In the genomic region with DNA sequence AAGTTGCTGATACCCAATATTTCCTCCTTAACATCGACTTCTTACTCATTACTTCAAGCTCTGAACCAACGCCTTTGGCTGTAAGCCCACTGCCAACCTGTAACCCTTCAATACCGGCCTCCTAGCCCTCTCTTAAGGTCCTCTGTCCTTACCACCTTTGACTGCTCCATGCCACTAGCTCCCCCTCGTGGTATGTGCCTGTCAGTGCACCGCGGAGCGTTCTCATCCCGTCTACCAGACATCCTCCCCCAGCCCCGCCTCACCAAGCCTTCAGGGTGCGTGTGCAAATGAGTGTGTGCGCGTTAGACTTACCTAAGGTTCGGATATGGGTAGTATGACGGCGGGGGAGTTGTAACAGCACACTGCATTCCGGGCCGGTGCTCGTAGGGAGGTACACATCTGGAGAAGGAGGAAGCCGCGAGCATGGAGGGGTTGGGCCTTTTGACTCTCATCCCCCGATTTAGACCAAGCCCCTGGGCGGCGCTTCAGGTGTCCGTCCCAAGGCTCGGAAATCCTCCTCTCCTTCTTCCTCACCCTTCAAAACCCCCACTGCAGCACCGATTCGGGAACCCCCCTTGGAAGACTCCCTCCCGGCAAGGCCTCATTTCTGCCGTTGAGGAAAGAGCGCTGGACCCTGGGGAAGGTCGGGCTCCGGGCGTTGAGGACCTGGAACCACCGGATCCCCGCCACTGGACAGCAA, we compare ENCODE assay signal across 8 cellular contexts. TPM values are rescaled to one million over a fixed set of nuclear protein-coding genes. Genes with fewer than 3 reads are reported as not detected.
DNase-seq lines count a peak whose midpoint lies in the region; ATAC-seq, FAIRE-seq and TF ChIP-seq lines count a peak whose summit lies in the region.

No MANE protein-coding gene starts in this region.

- H3K36me3 Mint-ChIP-seq in chondrocyte (ENCODE audit: low read depth), result no peaks in the 10 kb centered on the region

- H3K9me3 Mint-ChIP-seq in chondrocyte (ENCODE audit: low read depth), result no peaks in the 10 kb centered on the region

- DNase-seq in D721Med (ENCODE audit: insufficient read length, low spot score) (peak; percentile 84), NCI-H345 treated with DMSO at 0.1 percent for 48 hours (lab: John Stamatoyannopoulos, UW; ENCODE audit: unreplicated experiment) (peak; percentile 92), chondrocyte (ENCODE audit: low spot score) (no peak), kidney tubule cell (ENCODE audit: low spot score) (peak; percentile 83)
- DNase-seq in activated CD4-positive, CD25-positive, alpha-beta regulatory T cell treated with anti-CD3 and anti-CD28 coated beads, Interleukin-2, amount 50 U/mL, for 72 hours, result peak; percentile 89
- DNase-seq in stimulated activated CD4-positive, alpha-beta T cell treated with anti-CD3 and anti-CD28 coated beads, Interleukin-15, amount 100 ng/mL, for 24 hours, result peak; percentile 93

- FAIRE-seq in D721Med (lab: Jason Lieb, UNC), result no peak

- TF ChIP-seq CTCF in D721Med (IDR thresholded peaks at IDR 0.05; ENCODE audit: insufficient read depth, missing control alignments), result peak; percentile 98
- peak; percentile 90 for TF ChIP-seq CTCF in chondrocyte (IDR thresholded peaks at IDR 0.05)

- H3K4me3 Mint-ChIP-seq in chondrocyte (ENCODE audit: unreplicated experiment), result peak overlapping the region; percentile 51

- ATAC-seq in HG02798 (IDR thresholded peaks at IDR 0.05; ENCODE audit: poor library complexity, unreplicated experiment) (peak; percentile 35), HG03159 (IDR thresholded peaks at IDR 0.05; ENCODE audit: unreplicated experiment) (no peak)

- H3K4me1 Mint-ChIP-seq in chondrocyte (ENCODE audit: low read depth), result peaks cover 33% of the 10 kb centered on the region

- H3K27me3 Mint-ChIP-seq in chondrocyte (ENCODE audit: low read depth), result no peaks in the 10 kb centered on the region

- no peak overlapping the region for H3K27ac Mint-ChIP-seq in chondrocyte (ENCODE audit: unreplicated experiment)

RNA-seq across cellular contexts. Expression of a gene that starts 2.8 kb away (rescaled TPM):
- 5.3 to 7.5 TPM (median 6.8 TPM) in 3 replicates for total RNA-seq in chondrocyte

RNA-seq across cellular contexts. Expression of a gene that starts 50.1 kb away (rescaled TPM):
- 15.6 to 17.9 TPM (median 17.6 TPM) in 3 replicates for total RNA-seq in chondrocyte

RNA-seq across cellular contexts. Expression of a gene that starts 50.4 kb away (rescaled TPM):
- 0.90 to 2.5 TPM (median 1.0 TPM) in 3 replicates for total RNA-seq in chondrocyte
